ENCODE assay signal across 14 cellular contexts in genomic region chr12:21877583-21877982, GRCh38.
DNase-seq lines count a peak whose midpoint lies in the region; ATAC-seq and TF ChIP-seq lines count a peak whose summit lies in the region.
"Had no signal": no experiment of that assay in that cellular context is flagged by ENCODE, and none has a peak within 500 bp of the region (broad histone marks: within the 10 kb centered on the region; RNA-seq: fewer than 3 reads in every experiment).

No MANE protein-coding gene starts in this region.

- peak overlapping the region; percentile 10 for H3K27ac Mint-ChIP-seq in nephron progenitor cell
- H3K27ac Mint-ChIP-seq: B cell; CD8-positive, alpha-beta T cell had no signal

- H3K4me1 ChIP-seq in left ventricle myocardium inferior: peaks cover 58% of the 10 kb centered on the region
- H3K4me1 ChIP-seq: BLaER1 treated with 17β-estradiol and CSF1 and Interleukin-3, amounts not matched to agents 10 nM and 100 nM; HAP-1 had no signal

- intact Hi-C loops in Right ventricle myocardium superior (cut with DNase I) (no loop called here), cardiac septum (cut with DNase I) (no loop called here), left ventricle myocardium inferior (cut with micrococcal nuclease) (no loop called here)

- H3K27me3 ChIP-seq in left ventricle myocardium inferior (ENCODE audit: low read depth): no peaks in the 10 kb centered on the region
- H3K27me3 ChIP-seq: BLaER1 treated with 17β-estradiol and CSF1 and Interleukin-3, amounts not matched to agents 10 nM and 100 nM had no signal

- peaks cover 42% of the 10 kb centered on the region for H3K36me3 Mint-ChIP-seq in nephron progenitor cell (ENCODE audit: low read depth)
- H3K36me3 Mint-ChIP-seq: CD8-positive, alpha-beta T cell had no signal

- H3K36me3 ChIP-seq in left ventricle myocardium inferior: peaks cover 41% of the 10 kb centered on the region
- H3K36me3 ChIP-seq: BLaER1 treated with 17β-estradiol and CSF1 and Interleukin-3, amounts not matched to agents 10 nM and 100 nM; HAP-1 had no signal

- peaks cover 2% of the 10 kb centered on the region for H3K27me3 Mint-ChIP-seq in nephron progenitor cell (ENCODE audit: low read depth, poor library complexity)
- H3K27me3 Mint-ChIP-seq: B cell had no signal

- peak overlapping the region; percentile 90 for H3K27ac ChIP-seq in left ventricle myocardium inferior (replicated peaks)
- H3K27ac ChIP-seq: BLaER1 treated with 17β-estradiol and CSF1 and Interleukin-3, amounts not matched to agents 10 nM and 100 nM; GM23248 had no signal

- no peak for DNase-seq in Right ventricle myocardium superior
- DNase-seq in cardiac septum (ENCODE audit: low spot score): no peak
- DNase-seq in left ventricle myocardium inferior: no peak
- no peak for DNase-seq in nephron progenitor cell
- no peak for DNase-seq in T-helper 1 cell
- DNase-seq: Calu3; CD8-positive, alpha-beta T cell; DMS79 treated with DMSO at 0.1 percent for 48 hours; GF-D8; GM23248 had no signal

- H3K4me3 Mint-ChIP-seq in nephron progenitor cell: no peak overlapping the region
- H3K4me3 Mint-ChIP-seq: B cell; CD8-positive, alpha-beta T cell had no signal

- no peak overlapping the region for H3K4me3 ChIP-seq in left ventricle myocardium inferior
- H3K4me3 ChIP-seq: BLaER1 treated with 17β-estradiol and CSF1 and Interleukin-3, amounts not matched to agents 10 nM and 100 nM; GM23248; HAP-1 had no signal

- TF ChIP-seq CTCF in left ventricle myocardium inferior (IDR thresholded peaks at IDR 0.05; ENCODE audit: borderline replicate concordance): no peak
- TF ChIP-seq CTCF in nephron progenitor cell (IDR thresholded peaks at IDR 0.05): no peak

- ATAC-seq in Right ventricle myocardium superior (ENCODE audit: poor library complexity) (peak; percentile 84), HG02870 (IDR thresholded peaks at IDR 0.05; ENCODE audit: unreplicated experiment) (no peak)
- ATAC-seq: CD8-positive, alpha-beta T cell had no signal

- H3K4me1 Mint-ChIP-seq in nephron progenitor cell: peaks cover 8% of the 10 kb centered on the region
- H3K4me1 Mint-ChIP-seq: B cell had no signal

- peaks cover 15% of the 10 kb centered on the region for H3K9me3 Mint-ChIP-seq in nephron progenitor cell
- H3K9me3 Mint-ChIP-seq: CD8-positive, alpha-beta T cell had no signal

- H3K9me3 ChIP-seq in left ventricle myocardium inferior (replicated peaks): peaks cover 9% of the 10 kb centered on the region
- H3K9me3 ChIP-seq: HAP-1 had no signal
